25 cellular contexts compared by ENCODE assay signal in genomic region chr16:49493836-49494235, GRCh38.
DNase-seq lines count a peak whose midpoint lies in the region; ATAC-seq and TF ChIP-seq lines count a peak whose summit lies in the region.
"Had no signal": no experiment of that assay in that cellular context is flagged by ENCODE, and none has a peak within 500 bp of the region (broad histone marks: within the 10 kb centered on the region; RNA-seq: fewer than 3 reads in every experiment).

No MANE protein-coding gene starts in this region.

- intact Hi-C loops in upper lobe of right lung (cut with DNase I) (no loop called here), prostate gland (cut with DNase I) (loop anchor here (5.0 kb wide), 3 partner anchors 98 to 363 kb away; partner anchors contain the start of gene ZNF423)

- no peaks in the 10 kb centered on the region for H3K9me3 ChIP-seq in upper lobe of right lung
- H3K9me3 ChIP-seq in prostate gland = no peaks in the 10 kb centered on the region

- no peak overlapping the region for H3K4me3 Mint-ChIP-seq in activated naive CD8-positive, alpha-beta T cell treated with anti-CD3 and anti-CD28 coated beads, Interleukin-2, amount 10 ng/mL, durations not matched to agents 7 days and 5 days
- no peak overlapping the region for H3K4me3 Mint-ChIP-seq in activated naive CD8-positive, alpha-beta T cell treated with anti-CD3 and anti-CD28 coated beads, Interleukin-2, amount 50 U/mL, for 24 hours
- no peak overlapping the region for H3K4me3 Mint-ChIP-seq in chondrocyte (ENCODE audit: unreplicated experiment)
- H3K4me3 Mint-ChIP-seq: CD4-positive, alpha-beta memory T cell had no signal

- H3K9me3 Mint-ChIP-seq in activated naive CD8-positive, alpha-beta T cell treated with anti-CD3 and anti-CD28 coated beads, Interleukin-2, amount 10 ng/mL, durations not matched to agents 7 days and 5 days = no peaks in the 10 kb centered on the region
- H3K9me3 Mint-ChIP-seq in activated naive CD8-positive, alpha-beta T cell treated with anti-CD3 and anti-CD28 coated beads, Interleukin-2, amount 50 U/mL, for 24 hours = no peaks in the 10 kb centered on the region
- no peaks in the 10 kb centered on the region for H3K9me3 Mint-ChIP-seq in chondrocyte (ENCODE audit: low read depth)
- H3K9me3 Mint-ChIP-seq: CD4-positive, alpha-beta memory T cell; IgD-negative memory B cell had no signal

- no peaks in the 10 kb centered on the region for H3K36me3 Mint-ChIP-seq in activated naive CD8-positive, alpha-beta T cell treated with anti-CD3 and anti-CD28 coated beads, Interleukin-2, amount 10 ng/mL, durations not matched to agents 7 days and 5 days
- H3K36me3 Mint-ChIP-seq in activated naive CD8-positive, alpha-beta T cell treated with anti-CD3 and anti-CD28 coated beads, Interleukin-2, amount 50 U/mL, for 24 hours (ENCODE audit: low read depth) = no peaks in the 10 kb centered on the region
- no peaks in the 10 kb centered on the region for H3K36me3 Mint-ChIP-seq in chondrocyte (ENCODE audit: low read depth)
- H3K36me3 Mint-ChIP-seq: CD4-positive, alpha-beta memory T cell; IgD-negative memory B cell had no signal

- DNase-seq in activated naive CD8-positive, alpha-beta T cell treated with anti-CD3 and anti-CD28 coated beads, Interleukin-2, amount 10 ng/mL, durations not matched to agents 7 days and 5 days = peak; percentile 20
- no peak for DNase-seq in activated naive CD8-positive, alpha-beta T cell treated with anti-CD3 and anti-CD28 coated beads, Interleukin-2, amount 50 U/mL, for 24 hours
- DNase-seq in chondrocyte (ENCODE audit: low spot score) = peak; percentile 22
- DNase-seq in mesenteric fat pad (ENCODE audit: low spot score) = peak; percentile 69
- DNase-seq in upper lobe of right lung = peak; percentile 15
- DNase-seq in 8988T = no peak
- DNase-seq in prostate gland (ENCODE audit: low spot score) = no peak
- DNase-seq: C1 segment of cervical spinal cord; CD4-positive, alpha-beta memory T cell; COR-L47; DMS 273 treated with DMSO at 0.1 percent for 48 hours; DMS79; GF-D8; HCEC 1CT; MM.1S; NCI-H2029; NCI-H2227 treated with DMSO at 0.1 percent for 48 hours; NCI-H526 treated with DMSO at 0.1 percent for 48 hours; PC-9; RPMI8226; SHP77 had no signal

- TF ChIP-seq CTCF in chondrocyte (IDR thresholded peaks at IDR 0.05) = no peak
- no peak for TF ChIP-seq CTCF in upper lobe of right lung (IDR thresholded peaks at IDR 0.05)
- no peak for TF ChIP-seq CTCF in prostate gland (IDR thresholded peaks at IDR 0.05)

- POLR2A ChIA-PET in activated naive CD8-positive, alpha-beta T cell treated with anti-CD3 and anti-CD28 coated beads, Interleukin-2, amount 10 ng/mL, durations not matched to agents 7 days and 5 days (lab: Charles Lee) = no interaction called here

- no peak overlapping the region for H3K27ac ChIP-seq in upper lobe of right lung
- no peak overlapping the region for H3K27ac ChIP-seq in prostate gland
- H3K27ac ChIP-seq: HL-60, KMS-11, PC-9 had no signal

- H3K27me3 Mint-ChIP-seq in activated naive CD8-positive, alpha-beta T cell treated with anti-CD3 and anti-CD28 coated beads, Interleukin-2, amount 10 ng/mL, durations not matched to agents 7 days and 5 days = no peaks in the 10 kb centered on the region
- H3K27me3 Mint-ChIP-seq in activated naive CD8-positive, alpha-beta T cell treated with anti-CD3 and anti-CD28 coated beads, Interleukin-2, amount 50 U/mL, for 24 hours = no peaks in the 10 kb centered on the region
- H3K27me3 Mint-ChIP-seq in chondrocyte (ENCODE audit: low read depth) = peaks cover 4% of the 10 kb centered on the region

- H3K36me3 ChIP-seq in upper lobe of right lung (no peaks in the 10 kb centered on the region), prostate gland (no peaks in the 10 kb centered on the region)

- no peaks in the 10 kb centered on the region for H3K27me3 ChIP-seq in upper lobe of right lung
- no peaks in the 10 kb centered on the region for H3K27me3 ChIP-seq in prostate gland (replicated peaks; ENCODE audit: insufficient read depth)

- ATAC-seq in activated naive CD8-positive, alpha-beta T cell treated with anti-CD3 and anti-CD28 coated beads, Interleukin-2, amount 10 ng/mL, durations not matched to agents 7 days and 5 days (ENCODE audit: low read depth) = no peak
- ATAC-seq in activated naive CD8-positive, alpha-beta T cell treated with anti-CD3 and anti-CD28 coated beads, Interleukin-2, amount 50 U/mL, for 24 hours = no peak
- no peak for ATAC-seq in upper lobe of right lung
- ATAC-seq in GM19397 (IDR thresholded peaks at IDR 0.05; ENCODE audit: unreplicated experiment) = no peak

- no peak for TF ChIP-seq POLR2A in prostate gland (IDR thresholded peaks at IDR 0.05)

- no peak overlapping the region for H3K4me3 ChIP-seq in upper lobe of right lung
- H3K4me3 ChIP-seq in prostate gland = no peak overlapping the region
- H3K4me3 ChIP-seq: PC-9 had no signal

- H3K4me1 ChIP-seq in upper lobe of right lung (peaks cover 8% of the 10 kb centered on the region), prostate gland (replicated peaks) (peaks cover 4% of the 10 kb centered on the region)

- no peak overlapping the region for H3K27ac Mint-ChIP-seq in activated naive CD8-positive, alpha-beta T cell treated with anti-CD3 and anti-CD28 coated beads, Interleukin-2, amount 10 ng/mL, durations not matched to agents 7 days and 5 days
- no peak overlapping the region for H3K27ac Mint-ChIP-seq in activated naive CD8-positive, alpha-beta T cell treated with anti-CD3 and anti-CD28 coated beads, Interleukin-2, amount 50 U/mL, for 24 hours
- no peak overlapping the region for H3K27ac Mint-ChIP-seq in chondrocyte (ENCODE audit: unreplicated experiment)

- H3K4me1 Mint-ChIP-seq in activated naive CD8-positive, alpha-beta T cell treated with anti-CD3 and anti-CD28 coated beads, Interleukin-2, amount 10 ng/mL, durations not matched to agents 7 days and 5 days = no peaks in the 10 kb centered on the region
- H3K4me1 Mint-ChIP-seq in activated naive CD8-positive, alpha-beta T cell treated with anti-CD3 and anti-CD28 coated beads, Interleukin-2, amount 50 U/mL, for 24 hours = no peaks in the 10 kb centered on the region
- H3K4me1 Mint-ChIP-seq in chondrocyte (ENCODE audit: low read depth) = peaks cover 7% of the 10 kb centered on the region

- 67% methylated on average over 2 of the region's 2 CpGs for WGBS in prostate gland

Comparison
In these comparisons a context has a peak if more than half of its experiments do, and no peak if none do; other contexts are left out.
1. DNase-seq: peak in activated naive CD8-positive, alpha-beta T cell treated with anti-CD3 and anti-CD28 coated beads, Interleukin-2, amount 10 ng/mL, durations not matched to agents 7 days and 5 days (single experiment), chondrocyte (single experiment), mesenteric fat pad (single experiment) and upper lobe of right lung (single experiment); none in activated naive CD8-positive, alpha-beta T cell treated with anti-CD3 and anti-CD28 coated beads, Interleukin-2, amount 50 U/mL, for 24 hours (single experiment), 8988T (single experiment) and prostate gland (single experiment).